15 cellular contexts compared by ENCODE assay signal in the genomic region with DNA sequence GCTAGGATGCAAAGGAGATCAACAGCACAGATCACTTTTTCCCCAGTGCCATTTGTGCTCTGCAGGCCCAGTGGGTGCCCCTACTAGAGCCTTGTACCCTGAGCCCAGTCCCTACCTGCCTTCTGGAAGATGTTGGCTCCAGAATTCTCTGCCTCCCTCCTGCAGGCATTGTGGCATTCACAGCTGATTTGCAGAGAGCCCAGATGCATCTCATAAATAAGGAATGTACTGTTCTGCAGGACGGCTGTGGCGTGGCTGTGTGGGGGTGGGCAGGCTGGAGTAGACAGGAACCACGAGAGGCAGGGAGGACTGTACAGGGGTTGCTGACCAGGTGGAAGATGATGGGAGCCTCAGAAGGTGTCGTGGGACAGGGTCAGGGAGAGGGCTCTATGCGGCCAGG. TPM values are rescaled to one million over a fixed set of nuclear protein-coding genes. Genes with fewer than 3 reads are reported as not detected.
DNase-seq lines count a peak whose midpoint lies in the region; ATAC-seq and TF ChIP-seq lines count a peak whose summit lies in the region.
"Had no signal": no experiment of that assay in that cellular context is flagged by ENCODE, and none has a peak within 500 bp of the region (broad histone marks: within the 10 kb centered on the region; RNA-seq: fewer than 3 reads in every experiment).

No MANE protein-coding gene starts in this region.

- H3K9me2 ChIP-seq in SK-N-SH = no peaks in the 10 kb centered on the region

- peak overlapping the region; percentile 74; the same call in 1 of the 2 replicates for H3K4me2 ChIP-seq in SK-N-SH

- WGBS in SK-N-SH (ENCODE audit: low lambda C conversion rate) = 44% methylated on average over 4 of the region's 5 CpGs

- no peak overlapping the region for H3K4me3 ChIP-seq in SK-N-SH (ENCODE audit: low read depth in 2 of 2, low read length in 1 of 2)

- no peaks in the 10 kb centered on the region for H3F3A ChIP-seq in SK-N-SH (replicated peaks; ENCODE audit: insufficient read depth)

- ATAC-seq in HG02763 (IDR thresholded peaks at IDR 0.05; ENCODE audit: unreplicated experiment) = no peak
- no peak for ATAC-seq in activated CD4-positive, CD25-positive, alpha-beta regulatory T cell treated with anti-CD3 and anti-CD28 coated beads, Interleukin-2, amount 50 U/mL, for 24 hours
- ATAC-seq: CD8-positive, alpha-beta T cell had no signal

- H3K79me2 ChIP-seq in SK-N-SH (ENCODE audit: insufficient read depth) = no peaks in the 10 kb centered on the region

- TF ChIP-seq EP300 in SK-N-SH (IDR thresholded peaks at IDR 0.05; ENCODE audit: borderline replicate concordance in 1 of 2, low read depth in 1 of 2, low read length in 1 of 2) = no peak

- H3K27ac ChIP-seq in SK-N-SH (ENCODE audit: low read depth in 2 of 2, low read length in 1 of 2) = peak overlapping the region in 1 of 2 experiments; percentile 56; a peak in 2 of 4 replicates
- H3K27ac ChIP-seq: RWPE1, suprapubic skin had no signal

- no peaks in the 10 kb centered on the region for H3K9me3 ChIP-seq in SK-N-SH
- H3K9me3 ChIP-seq: suprapubic skin had no signal

- intact Hi-C loops in posterior vena cava (cut with DNase I) = no loop called here

- H3K4me1 ChIP-seq in SK-N-SH (ENCODE audit: control insufficient read depth in 1 of 2, insufficient read depth in 2 of 2, low read depth in 1 of 2, low read length in 1 of 2) = peaks cover 10 to 36% of the 10 kb centered on the region in 2 experiments; a peak in 3 of 4 replicates

- no peak for TF ChIP-seq CTCF in SK-N-SH (IDR thresholded peaks at IDR 0.05)

- H4K20me1 ChIP-seq in SK-N-SH (ENCODE audit: insufficient read depth) = no peaks in the 10 kb centered on the region

- H3K9ac ChIP-seq in SK-N-SH = no peak overlapping the region

- H2AFZ ChIP-seq in SK-N-SH (ENCODE audit: low read depth) = no peak overlapping the region

- peaks cover 6% of the 10 kb centered on the region; the same call in 1 of the 2 replicates for H3K27me3 ChIP-seq in SK-N-SH (ENCODE audit: insufficient read depth)

- H3K36me3 ChIP-seq in SK-N-SH (replicated peaks in 1 of 2; ENCODE audit: control insufficient read depth in 1 of 2, insufficient read depth in 2 of 2, low read length in 1 of 2) = no peaks in the 10 kb centered on the region
- H3K36me3 ChIP-seq: suprapubic skin had no signal

- POLR2A ChIA-PET in SK-N-SH (lab: Yijun Ruan, JAX) = interaction anchor here (0.6 kb wide), 1 partner anchor 109 kb away, joined by 3 read pairs; no protein-coding TSS in a partner anchor

- DNase-seq in AG08396 (ENCODE audit: low spot score) = peak; percentile 58
- peak; percentile 41 for DNase-seq in COR-L47 (lab: John Stamatoyannopoulos, UW)
- DNase-seq in SK-N-SH = no peak
- DNase-seq in hepatic stellate cell (ENCODE audit: low spot score) = peak; percentile 66
- no peak for DNase-seq in cerebellar cortex (ENCODE audit: low spot score)
- DNase-seq in posterior vena cava (ENCODE audit: low spot score) = no peak
- DNase-seq: CD8-positive, alpha-beta T cell; effector CD8-positive, alpha-beta T cell; naive B cell; NCI-H510A had no signal

- TF ChIP-seq RAD21 in SK-N-SH (IDR thresholded peaks at IDR 0.05; ENCODE audit: low read length) = no peak

- CTCF ChIA-PET in SK-N-SH (lab: Yijun Ruan, JAX) = interaction anchor here (0.9 kb wide), 1 partner anchor 279 kb away, joined by 3 read pairs; no protein-coding TSS in a partner anchor

TF ChIP-seq in SK-N-SH, 30 proteins besides CTCF, POLR2A, EP300 and RAD21:
- no peak for TF ChIP-seq SMC3 (IDR thresholded peaks at IDR 0.05; ENCODE audit: low read depth, low read length)
- peak; percentile 28; the same call in 1 of the 2 replicates for TF ChIP-seq PBX3 (IDR thresholded peaks at IDR 0.05)
- 0 out of 2 replicates have a peak, but pooled peaks have one; percentile 31 for TF ChIP-seq MAX (IDR thresholded peaks at IDR 0.05; ENCODE audit: low read depth)
- TF ChIP-seq EZH2phosphoT487 (IDR thresholded peaks at IDR 0.05; ENCODE audit: borderline replicate concordance, low read depth) = no peak
- TF ChIP-seq TCF12 (IDR thresholded peaks at IDR 0.05) = peak; percentile 70
TF ChIP-seq in SK-N-SH: peak in this region for 3.

RNA-seq across cellular contexts. Expression of gene MIAT, which starts 11.2 kb away (rescaled TPM):
- polyA plus RNA-seq in SK-N-SH (2012; rRNA removed) = 5.4 and 10.4 TPM in 2 replicates
- 0.62 and 1.1 TPM in 2 replicates for polyA plus RNA-seq in SK-N-SH (2012; cell fraction: cytosol; rRNA removed)
- polyA plus RNA-seq in SK-N-SH (2012; cell fraction: nucleus; rRNA removed) = 44.1 and 55.9 TPM in 2 replicates
- 1 to 10 TPM; 1.4 to 1.6 TPM for total RNA-seq in posterior vena cava

RNA-seq across cellular contexts. Expression of gene CRYBA4, which starts 24.4 kb away (rescaled TPM):
- polyA plus RNA-seq in SK-N-SH (2012; rRNA removed) = not detected in 2 replicates
- polyA plus RNA-seq in SK-N-SH (2012; cell fraction: cytosol; rRNA removed) = not detected in 2 replicates
- not detected in 2 replicates for polyA plus RNA-seq in SK-N-SH (2012; cell fraction: nucleus; rRNA removed)
- not detected for total RNA-seq in posterior vena cava
- total RNA-seq: CD8-positive, alpha-beta T cell; skeletal muscle tissue; suprapubic skin had no signal

RNA-seq across cellular contexts. Expression of gene CRYBB1, which starts 28.3 kb away (rescaled TPM):
- polyA plus RNA-seq in SK-N-SH (2012; rRNA removed) = 0.05 TPM in 1 of 2 replicates, not detected in the other
- 0.07 and 0.09 TPM in 2 replicates for polyA plus RNA-seq in SK-N-SH (2012; cell fraction: cytosol; rRNA removed)
- not detected in 2 replicates for polyA plus RNA-seq in SK-N-SH (2012; cell fraction: nucleus; rRNA removed)
- total RNA-seq in posterior vena cava = 1 to 10 TPM; 1.7 to 2.5 TPM
- total RNA-seq: CD8-positive, alpha-beta T cell; suprapubic skin had no signal

RNA-seq across cellular contexts. Expression of gene TPST2, which starts 56.2 kb away (rescaled TPM):
- polyA plus RNA-seq in SK-N-SH (2012; rRNA removed) = 52.3 and 58.4 TPM in 2 replicates
- polyA plus RNA-seq in SK-N-SH (2012; cell fraction: cytosol; rRNA removed) = 28.8 and 44.9 TPM in 2 replicates
- polyA plus RNA-seq in SK-N-SH (2012; cell fraction: nucleus; rRNA removed) = 45.7 and 64.7 TPM in 2 replicates
- total RNA-seq in posterior vena cava = 10 to 100 TPM; 24.5 to 33.8 TPM

Comparison
In these comparisons a context has a peak if more than half of its experiments do, and no peak if none do; other contexts are left out.
1. DNase-seq: peak in AG08396 (single experiment), COR-L47 (single experiment) and hepatic stellate cell (single experiment); none in SK-N-SH (single experiment), cerebellar cortex (single experiment) and posterior vena cava (single experiment).